Comparison of ENCODE assay signal across 19 cellular contexts in the genomic region with DNA sequence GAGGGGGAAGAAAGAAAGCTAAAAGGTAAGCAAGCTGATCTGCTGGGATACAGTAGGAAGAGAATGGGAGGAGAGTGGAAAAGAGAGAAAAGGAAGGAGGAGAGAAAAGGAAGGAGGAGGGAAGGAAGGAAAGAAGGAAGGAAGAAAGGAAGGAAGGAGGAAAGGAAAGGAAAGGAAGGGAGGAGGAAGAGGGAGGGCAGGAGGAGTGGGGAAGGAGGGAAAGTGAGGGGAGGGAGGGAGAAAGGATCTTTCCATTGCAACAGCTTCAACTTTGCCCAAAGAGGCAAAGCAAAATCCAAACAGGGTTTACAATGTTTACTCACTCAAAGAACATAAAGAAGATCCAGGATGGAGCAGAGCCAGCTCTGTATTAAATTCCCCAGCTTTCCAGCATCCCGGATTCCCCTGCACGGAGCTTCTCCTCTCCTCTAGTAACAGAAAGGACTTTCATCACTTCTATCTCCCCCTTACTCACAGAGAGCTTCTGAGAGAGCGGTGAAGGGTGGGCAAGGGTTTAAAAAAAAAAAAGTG.
"Had no signal": no experiment of that assay in that cellular context is flagged by ENCODE, and none has a peak within 500 bp of the region (broad histone marks: within the 10 kb centered on the region; RNA-seq: fewer than 3 reads in every experiment).

No MANE protein-coding gene starts in this region.

- H3K36me3 Mint-ChIP-seq: activated CD4-positive, alpha-beta memory T cell treated with anti-CD3 and anti-CD28 coated beads for 36 hours; activated naive CD8-positive, alpha-beta T cell treated with anti-CD3 and anti-CD28 coated beads, Interleukin-2, amount 10 ng/mL, durations not matched to agents 7 days and 5 days; T-cell had no signal

- H3K9me3 Mint-ChIP-seq: activated naive CD8-positive, alpha-beta T cell treated with anti-CD3 and anti-CD28 coated beads, Interleukin-2, amount 10 ng/mL, durations not matched to agents 7 days and 5 days; activated T-helper 17 cell treated with anti-CD3 and anti-CD28 coated beads, Interleukin-2, amount 50 U/mL, for 72 hours had no signal

- H3K27me3 ChIP-seq: cardiac muscle cell, upper lobe of left lung had no signal

- H3K27ac ChIP-seq: cardiac muscle cell, upper lobe of left lung had no signal

- H3K4me3 Mint-ChIP-seq: activated B cell treated with CpG ODN at 0.5 μM for 24 hours; activated CD4-positive, alpha-beta memory T cell treated with anti-CD3 and anti-CD28 coated beads for 36 hours; activated naive CD8-positive, alpha-beta T cell treated with anti-CD3 and anti-CD28 coated beads, Interleukin-2, amount 10 ng/mL, durations not matched to agents 7 days and 5 days; activated T-helper 17 cell treated with anti-CD3 and anti-CD28 coated beads, Interleukin-2, amount 50 U/mL, for 72 hours; T-cell had no signal

- H3K4me3 ChIP-seq: cardiac muscle cell, esophagus squamous epithelium, lung, upper lobe of left lung had no signal

- H3K36me3 ChIP-seq: cardiac muscle cell, esophagus squamous epithelium, upper lobe of left lung had no signal

- H3K27ac Mint-ChIP-seq: activated B cell treated with CpG ODN at 0.5 μM for 24 hours; activated CD4-positive, alpha-beta memory T cell treated with anti-CD3 and anti-CD28 coated beads for 36 hours; activated naive CD8-positive, alpha-beta T cell treated with anti-CD3 and anti-CD28 coated beads, Interleukin-2, amount 10 ng/mL, durations not matched to agents 7 days and 5 days; activated T-helper 17 cell treated with anti-CD3 and anti-CD28 coated beads, Interleukin-2, amount 50 U/mL, for 72 hours; T-cell had no signal

- DNase-seq: activated B cell treated with CpG ODN at 0.5 μM for 24 hours; activated CD4-positive, alpha-beta memory T cell treated with anti-CD3 and anti-CD28 coated beads for 36 hours; activated CD4-positive, alpha-beta T cell treated with anti-CD3 and anti-CD28 coated beads for 4 hours; activated naive CD4-positive, alpha-beta T cell; activated naive CD8-positive, alpha-beta T cell treated with anti-CD3 and anti-CD28 coated beads, Interleukin-2, amount 10 ng/mL, durations not matched to agents 7 days and 5 days; activated T-cell treated with anti-CD3 and anti-CD28 coated beads for 4 hours; amygdala; dermis blood vessel endothelial cell; effector memory CD4-positive, alpha-beta T cell; esophagus squamous epithelium; left cardiac atrium; stimulated activated CD4-positive, alpha-beta T cell treated with anti-CD3 and anti-CD28 coated beads, Interleukin-12 subunit alpha, Interleukin-12 subunit beta, amount 100 ng/mL, for 4 hours; stimulated activated CD4-positive, alpha-beta T cell treated with anti-CD3 and anti-CD28 coated beads, Interleukin-1b, Interleukin-23, amount 100 ng/mL, for 48 hours; stimulated activated naive CD8-positive, alpha-beta T cell treated with anti-CD3 and anti-CD28 coated beads, Interleukin-15, Interleukin-2, amounts not matched to agents 100 U/mL and 50 U/mL, for 24 hours; T-cell; upper lobe of left lung had no signal
